8 cellular contexts compared by ENCODE assay signal in genomic region chr19:17226002-17226933, GRCh38. TPM values are rescaled to one million over a fixed set of nuclear protein-coding genes. Genes with fewer than 3 reads are reported as not detected.
DNase-seq lines count a peak whose midpoint lies in the region; ATAC-seq and TF ChIP-seq lines count a peak whose summit lies in the region.

A gene with protein sequence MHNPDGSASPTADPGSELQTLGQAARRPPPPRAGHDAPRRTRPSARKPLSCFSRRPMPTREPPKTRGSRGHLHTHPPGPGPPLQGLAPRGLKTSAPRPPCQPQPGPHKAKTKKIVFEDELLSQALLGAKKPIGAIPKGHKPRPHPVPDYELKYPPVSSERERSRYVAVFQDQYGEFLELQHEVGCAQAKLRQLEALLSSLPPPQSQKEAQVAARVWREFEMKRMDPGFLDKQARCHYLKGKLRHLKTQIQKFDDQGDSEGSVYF (plus strand): TSS chr19:17226226. CDS start chr19:17226248, 22 bp downstream.

- H3K4me1 Mint-ChIP-seq in naive thymus-derived CD4-positive, alpha-beta T cell, result peaks cover 3 to 8% (median 5%) of the 10 kb centered on the region in 7 donors
- H3K4me1 Mint-ChIP-seq in stimulated activated memory B cell treated with anti-CD40 and anti-IgM and Interleukin-4, amounts not matched to agents 10 μg/mL and 1 μg/mL and 100 μg/mL, for 72 hours, result peaks cover 8% of the 10 kb centered on the region

- no peaks in the 10 kb centered on the region for H4K20me1 ChIP-seq in fibroblast of lung (ENCODE audit: control insufficient read depth, extremely low read depth, insufficient read depth, low read length)

- no peak for TF ChIP-seq CTCF in RWPE1 (conservative IDR thresholded peaks at IDR 0.05; ENCODE audit: low read depth)
- no peak for TF ChIP-seq CTCF in fibroblast of lung (conservative IDR thresholded peaks at IDR 0.05 in 1 of 2, IDR thresholded peaks at IDR 0.05 in 1 of 2; ENCODE audit: low read depth in 1 of 2, low read length in 2 of 2)

- CTCF ChIA-PET in RWPE1 (lab: Yijun Ruan, JAX), result interaction anchor here (0.6 to 1.4 kb wide), 4 partner anchors 9 to 56 kb away, joined by 3 to 6 read pairs (median 4); no protein-coding TSS in a partner anchor
- CTCF ChIA-PET in naive thymus-derived CD4-positive, alpha-beta T cell (lab: Charles Lee), result interaction anchor here (1.0 to 2.0 kb wide), 4 partner anchors 9 to 34 kb away, joined by 3 to 7 read pairs (median 4); partner anchors contain the start of gene USE1

- no peaks in the 10 kb centered on the region for H3K27me3 ChIP-seq in fibroblast of lung (ENCODE audit: control insufficient read depth, insufficient read depth, low read length)
- no peaks in the 10 kb centered on the region for H3K27me3 ChIP-seq in naive thymus-derived CD4-positive, alpha-beta T cell (ENCODE audit: control insufficient read depth in 2 of 2, insufficient read depth in 2 of 2, low read length in 2 of 2)

- no peaks in the 10 kb centered on the region for H3K79me2 ChIP-seq in fibroblast of lung (ENCODE audit: control insufficient read depth, insufficient read depth, low read length)

- no peaks in the 10 kb centered on the region for H3K9me3 ChIP-seq in fibroblast of lung (ENCODE audit: control insufficient read depth, insufficient read depth, low read depth, low read length)
- no peaks in the 10 kb centered on the region for H3K9me3 ChIP-seq in naive thymus-derived CD4-positive, alpha-beta T cell (ENCODE audit: control insufficient read depth in 2 of 3, low read length in 3 of 3)

- ATAC-seq in naive thymus-derived CD4-positive, alpha-beta T cell, result peak; percentile 94
- ATAC-seq in stimulated activated memory B cell treated with anti-CD40 and anti-IgM and Interleukin-4, amounts not matched to agents 10 μg/mL and 1 μg/mL and 100 μg/mL, for 72 hours, result peak; percentile 96

- peak within 1 kb of the TSS; percentile 86 to 99 (median 97) for H3K27ac Mint-ChIP-seq in naive thymus-derived CD4-positive, alpha-beta T cell
- H3K27ac Mint-ChIP-seq in stimulated activated memory B cell treated with anti-CD40 and anti-IgM and Interleukin-4, amounts not matched to agents 10 μg/mL and 1 μg/mL and 100 μg/mL, for 72 hours, result peak within 1 kb of the TSS; percentile 81

- peaks cover 9% of the 10 kb centered on the region for H3K36me3 ChIP-seq in fibroblast of lung (ENCODE audit: control insufficient read depth, insufficient read depth, low read length)
- H3K36me3 ChIP-seq in naive thymus-derived CD4-positive, alpha-beta T cell (ENCODE audit: control insufficient read depth in 2 of 3, insufficient read depth in 3 of 3, low read length in 3 of 3), result peaks cover 0 to 11% (median 0%) of the 10 kb centered on the region in 3 experiments

- intact Hi-C loops in naive thymus-derived CD4-positive, alpha-beta T cell (cut with micrococcal nuclease), result loop anchor here (1.0 to 5.0 kb wide), 9 partner anchors 9 to 684 kb away; partner anchors contain the start of genes BABAM1 (in 2 of the 2), HAUS8 (in 2 of the 2), MYO9B (in 2 of the 2) and USE1 (in 2 of the 2)

- peak; percentile 98 for DNase-seq in EL
- DNase-seq in H4 (ENCODE audit: low spot score), result peak; percentile 99
- DNase-seq in LoVo (ENCODE audit: low spot score), result peak; percentile 98
- DNase-seq in RWPE1 (ENCODE audit: low spot score), result peak; percentile 97
- peak; percentile 92 to 94 for DNase-seq in activated T-helper 1 cell treated with anti-CD3 and anti-CD28 coated beads, Interleukin-2, amount 50 U/mL, for 16 hours (ENCODE audit: low read depth in 1 of 2, low spot score in 1 of 2)
- DNase-seq in fibroblast of lung (ENCODE audit: low read depth in 2 of 2), result peak; percentile 96 to 98
- peak; percentile 91 to 98 (median 97) for DNase-seq in naive thymus-derived CD4-positive, alpha-beta T cell

- H3K4me3 ChIP-seq in fibroblast of lung (replicated peaks in 1 of 4; ENCODE audit: control extremely low read depth in 1 of 4, insufficient read depth in 1 of 4, low read depth in 3 of 4, low read length in 4 of 4), result peak within 1 kb of the TSS; percentile 65 to 82 (median 74)
- peak within 1 kb of the TSS; percentile 98 for H3K4me3 ChIP-seq in naive thymus-derived CD4-positive, alpha-beta T cell (ENCODE audit: low read length)

- H2AFZ ChIP-seq in fibroblast of lung (ENCODE audit: low read length), result peak within 1 kb of the TSS; percentile 94

- H3K4me3 Mint-ChIP-seq in naive thymus-derived CD4-positive, alpha-beta T cell, result peak within 1 kb of the TSS; percentile 82 to 98 (median 94)
- peak within 1 kb of the TSS; percentile 86 for H3K4me3 Mint-ChIP-seq in stimulated activated memory B cell treated with anti-CD40 and anti-IgM and Interleukin-4, amounts not matched to agents 10 μg/mL and 1 μg/mL and 100 μg/mL, for 72 hours

- peaks cover 0 to 4% (median 0%) of the 10 kb centered on the region in 5 donors for H3K36me3 Mint-ChIP-seq in naive thymus-derived CD4-positive, alpha-beta T cell
- no peaks in the 10 kb centered on the region for H3K36me3 Mint-ChIP-seq in stimulated activated memory B cell treated with anti-CD40 and anti-IgM and Interleukin-4, amounts not matched to agents 10 μg/mL and 1 μg/mL and 100 μg/mL, for 72 hours

- H3K4me2 ChIP-seq in fibroblast of lung (ENCODE audit: extremely low read depth, insufficient read depth, low read length), result peak within 1 kb of the TSS; percentile 92

- POLR2A ChIA-PET in RWPE1 (lab: Yijun Ruan, JAX; ENCODE audit: low non-redundant PET), result interaction anchor here (0.6 to 2.1 kb wide), 4 partner anchors 8 to 27 kb away, joined by 4 to 9 read pairs (median 4); partner anchors contain the start of gene USE1
- POLR2A ChIA-PET in naive thymus-derived CD4-positive, alpha-beta T cell (lab: Charles Lee), result interaction anchor here (0.5 to 4.7 kb wide), 14 partner anchors 9 to 243 kb away, joined by 3 to 77 read pairs (median 4); partner anchors contain the start of genes USE1 and USHBP1

- H3K27ac ChIP-seq in RWPE1, result peak within 1 kb of the TSS; percentile 92
- peak within 1 kb of the TSS; percentile 32 for H3K27ac ChIP-seq in fibroblast of lung (ENCODE audit: insufficient read depth, low read length)
- H3K27ac ChIP-seq in naive thymus-derived CD4-positive, alpha-beta T cell (ENCODE audit: low read depth, low read length), result peak within 1 kb of the TSS; percentile 81

- H3K9ac ChIP-seq in fibroblast of lung (ENCODE audit: insufficient read depth, low read length), result peak within 1 kb of the TSS; percentile 70

- no peaks in the 10 kb centered on the region for H3K27me3 Mint-ChIP-seq in naive thymus-derived CD4-positive, alpha-beta T cell
- no peaks in the 10 kb centered on the region for H3K27me3 Mint-ChIP-seq in stimulated activated memory B cell treated with anti-CD40 and anti-IgM and Interleukin-4, amounts not matched to agents 10 μg/mL and 1 μg/mL and 100 μg/mL, for 72 hours

- no peaks in the 10 kb centered on the region for H3K9me3 Mint-ChIP-seq in naive thymus-derived CD4-positive, alpha-beta T cell
- no peaks in the 10 kb centered on the region for H3K9me3 Mint-ChIP-seq in stimulated activated memory B cell treated with anti-CD40 and anti-IgM and Interleukin-4, amounts not matched to agents 10 μg/mL and 1 μg/mL and 100 μg/mL, for 72 hours

- H3K4me1 ChIP-seq in fibroblast of lung (ENCODE audit: control insufficient read depth, extremely low read depth, insufficient read depth, low read length), result no peaks in the 10 kb centered on the region
- H3K4me1 ChIP-seq in naive thymus-derived CD4-positive, alpha-beta T cell (ENCODE audit: control insufficient read depth in 2 of 2, insufficient read depth in 2 of 2, low read length in 2 of 2), result peaks cover 0 to 2% of the 10 kb centered on the region in 2 donors

RNA-seq across cellular contexts. Expression of the gene that starts here (rescaled TPM):
- 6.8 and 8.8 TPM in 2 replicates for total RNA-seq in H4 (2014; rRNA removed; shearing (Covaris generic))
- total RNA-seq in fibroblast of lung, result 2.6 and 4.6 TPM in 2 replicates
- 4.5 and 8.8 TPM in 2 replicates for polyA plus RNA-seq in fibroblast of lung
- 18.7 and 20.4 TPM in 2 replicates for polyA plus RNA-seq in fibroblast of lung (2012)
- 14.2 and 15.9 TPM in 2 replicates for polyA minus RNA-seq in fibroblast of lung (ENCODE audit: low replicate concordance)
- 10 to 100 TPM; 21.8 to 32.8 (median 29.8) TPM for total RNA-seq in naive thymus-derived CD4-positive, alpha-beta T cell
- 10 to 100 TPM; 37.7 to 41.1 TPM for polyA plus RNA-seq in naive thymus-derived CD4-positive, alpha-beta T cell

Comparison
In these comparisons a context has a peak if more than half of its experiments do, and no peak if none do; other contexts are left out.
1. Peak in every context shown above with its lines: DNase-seq, ATAC-seq, H3K4me3 ChIP-seq and H3K27ac ChIP-seq.
2. H3K27ac ChIP-seq: peak in every context shown above with its lines; median percentile 92 in RWPE1; 81 in naive thymus-derived CD4-positive, alpha-beta T cell; 32 in fibroblast of lung.